In the genomic region with DNA sequence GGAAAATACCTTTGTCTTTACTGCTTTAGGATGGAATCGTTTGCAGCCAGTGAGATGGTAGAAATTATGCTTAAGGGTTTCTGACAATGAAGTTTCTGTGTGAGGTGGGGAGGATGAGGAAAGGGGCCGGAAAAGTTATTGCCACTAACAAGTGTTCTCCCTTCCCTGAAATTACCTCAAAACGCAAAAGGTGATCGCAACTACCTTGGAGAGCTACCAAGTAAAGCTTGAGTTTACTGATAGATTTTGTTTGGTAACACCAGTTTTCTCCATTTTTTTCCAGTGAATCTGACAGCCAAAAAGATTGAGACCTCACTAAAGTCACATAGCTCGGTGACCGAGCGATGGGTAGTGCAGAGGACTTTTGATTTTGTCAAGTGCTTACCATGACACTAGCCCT, we compare ENCODE assay signal across 9 cellular contexts. TPM values are rescaled to one million over a fixed set of nuclear protein-coding genes. Genes with fewer than 3 reads are reported as not detected.
DNase-seq lines count a peak whose midpoint lies in the region; ATAC-seq, FAIRE-seq and TF ChIP-seq lines count a peak whose summit lies in the region.
"Had no signal": no experiment of that assay in that cellular context is flagged by ENCODE, and none has a peak within 500 bp of the region (broad histone marks: within the 10 kb centered on the region; RNA-seq: fewer than 3 reads in every experiment).

No MANE protein-coding gene starts in this region.

- no peak for TF ChIP-seq EP300 in A549 (IDR thresholded peaks at IDR 0.05)

- POLR2A ChIA-PET in A549 (lab: Yijun Ruan, JAX) = no interaction called here
- POLR2A ChIA-PET in activated CD8-positive, alpha-beta T cell treated with anti-CD3 and anti-CD28 coated beads, Interleukin-2, amount 10 ng/mL, durations not matched to agents 7 days and 5 days (lab: Charles Lee) = interaction anchor here (0.5 to 3.2 kb wide), 4 partner anchors 42 to 321 kb away, joined by 3 to 24 read pairs (median 4); a partner anchor contains a TSS

- in situ Hi-C loops in GM13977 (cut with MboI; ENCODE audit: low pct_unique_long_range_greater_than_20kb, low sequenced_read_pairs, unreplicated experiment) = no loop called here

- TF ChIP-seq RAD21 in A549 (conservative IDR thresholded peaks at IDR 0.05 in 1 of 2, IDR thresholded peaks at IDR 0.05 in 1 of 2) = no peak

- peaks cover 48% of the 10 kb centered on the region for H3K4me1 Mint-ChIP-seq in activated CD8-positive, alpha-beta T cell treated with anti-CD3 and anti-CD28 coated beads, Interleukin-2, amount 10 ng/mL, durations not matched to agents 7 days and 5 days (ENCODE audit: low read depth)
- H3K4me1 Mint-ChIP-seq in immature natural killer cell = peaks cover 20 to 29% of the 10 kb centered on the region in 2 donors

- CTCF ChIA-PET in A549 (lab: Yijun Ruan, JAX) = interaction anchor here (0.9 to 1.1 kb wide), 2 partner anchors 10 to 25 kb away, joined by 3 to 4 read pairs; no protein-coding TSS in a partner anchor
- CTCF ChIA-PET in activated CD8-positive, alpha-beta T cell treated with anti-CD3 and anti-CD28 coated beads, Interleukin-2, amount 10 ng/mL, durations not matched to agents 7 days and 5 days (lab: Charles Lee) = interaction anchor here (1.5 to 2.7 kb wide), 3 partner anchors 21 to 73 kb away, joined by 4 to 10 read pairs (median 5); a partner anchor contains a TSS

- H3K4me3 Mint-ChIP-seq in activated CD8-positive, alpha-beta T cell treated with anti-CD3 and anti-CD28 coated beads, Interleukin-2, amount 10 ng/mL, durations not matched to agents 7 days and 5 days = peak overlapping the region; percentile 91
- H3K4me3 Mint-ChIP-seq in immature natural killer cell = peak overlapping the region; percentile 87 to 93 (median 89)

- H3K36me3 Mint-ChIP-seq in activated CD8-positive, alpha-beta T cell treated with anti-CD3 and anti-CD28 coated beads, Interleukin-2, amount 10 ng/mL, durations not matched to agents 7 days and 5 days (ENCODE audit: low read depth) = peaks cover 38% of the 10 kb centered on the region
- no peaks in the 10 kb centered on the region for H3K36me3 Mint-ChIP-seq in immature natural killer cell

- peak overlapping the region; percentile 94 for H3K4me2 ChIP-seq in A549

- peak overlapping the region; percentile 92 for H3K27ac Mint-ChIP-seq in activated CD8-positive, alpha-beta T cell treated with anti-CD3 and anti-CD28 coated beads, Interleukin-2, amount 10 ng/mL, durations not matched to agents 7 days and 5 days
- peak overlapping the region in 1 of 6 donors; percentile 6 for H3K27ac Mint-ChIP-seq in immature natural killer cell

- no peaks in the 10 kb centered on the region for H3K9me3 Mint-ChIP-seq in activated CD8-positive, alpha-beta T cell treated with anti-CD3 and anti-CD28 coated beads, Interleukin-2, amount 10 ng/mL, durations not matched to agents 7 days and 5 days (ENCODE audit: insufficient read depth)
- H3K9me3 Mint-ChIP-seq in immature natural killer cell = no peaks in the 10 kb centered on the region

- FAIRE-seq in A549 (lab: Jason Lieb, UNC) (no peak), GM19239 (lab: Jason Lieb, UNC) (peak; percentile 74)

- H3K4me3 ChIP-seq in A549 = peak overlapping the region; percentile 96

- H3K4me1 ChIP-seq in A549 = peaks cover 29% of the 10 kb centered on the region

- 80% methylated on average over 7 of the region's 7 CpGs for WGBS in A549 (ENCODE audit: missing lambda C conversion rate)

- no peak for TF ChIP-seq CTCF in A549 (IDR thresholded peaks at IDR 0.05)
- no peak for TF ChIP-seq CTCF in GM13977 (IDR thresholded peaks at IDR 0.05; ENCODE audit: extremely low read depth, insufficient read depth, missing control alignments)

- H3K9me3 ChIP-seq in A549 = no peaks in the 10 kb centered on the region

- ATAC-seq in A549 = no peak
- no peak for ATAC-seq in activated CD8-positive, alpha-beta T cell treated with anti-CD3 and anti-CD28 coated beads, Interleukin-2, amount 10 ng/mL, durations not matched to agents 7 days and 5 days

- no peak for DNase-seq in A549 (ENCODE audit: low read depth in 1 of 2, low spot score in 1 of 2)
- no peak for DNase-seq in GM19239 (ENCODE audit: insufficient read length, low spot score)
- DNase-seq in activated CD8-positive, alpha-beta T cell treated with anti-CD3 and anti-CD28 coated beads, Interleukin-2, amount 10 ng/mL, durations not matched to agents 7 days and 5 days = no peak
- DNase-seq in immature natural killer cell = no peak
- DNase-seq in stimulated activated CD4-positive, alpha-beta T cell treated with anti-CD3 and anti-CD28 coated beads, Interleukin-4, amount 100 ng/mL, for 24 hours = no peak
- DNase-seq in SK-N-DZ (ENCODE audit: low spot score) = no peak
- no peak for DNase-seq in KG1 (lab: John Stamatoyannopoulos, UW)
- DNase-seq in GM13977 (ENCODE audit: low spot score) = no peak
- DNase-seq: NCI-H1105 treated with DMSO at 0.1 percent for 48 hours had no signal

- H3K27ac ChIP-seq in A549 = peak overlapping the region; percentile 97 to 98; a peak in 5 of 6 replicates

- no peaks in the 10 kb centered on the region for H3K27me3 Mint-ChIP-seq in activated CD8-positive, alpha-beta T cell treated with anti-CD3 and anti-CD28 coated beads, Interleukin-2, amount 10 ng/mL, durations not matched to agents 7 days and 5 days (ENCODE audit: low read depth)
- peaks cover 0 to 11% (median 9%) of the 10 kb centered on the region in 3 donors for H3K27me3 Mint-ChIP-seq in immature natural killer cell (ENCODE audit: low read depth in 3 of 3)

- no peak for TF ChIP-seq POLR2A in A549 (IDR thresholded peaks at IDR 0.05; ENCODE audit: low read length)

TF ChIP-seq in A549, 52 proteins besides CTCF, POLR2A, EP300 and RAD21 (continues in another document):
- no peak for TF ChIP-seq JUNB (IDR thresholded peaks at IDR 0.05)

RNA-seq across cellular contexts. Expression of a gene that starts 1.5 kb away (rescaled TPM):
- polyA plus RNA-seq in A549 (2011; rRNA removed) = 21.3 and 23.2 TPM in 2 replicates
- polyA plus RNA-seq in A549 (2012; cell fraction: cytosol; rRNA removed) = 7.1 and 8.2 TPM in 2 replicates
- 3.0 and 4.7 TPM in 2 replicates for polyA plus RNA-seq in A549 (2012; cell fraction: nucleus; rRNA removed)
- 22.6 to 24.0 TPM (median 22.9 TPM) in 3 replicates for polyA plus RNA-seq in A549 (2017; fragmentation: RNase III; extraction: RNeasy Plus Mini Kit Qiagen cat#74134 plus additional on column Dnase treatment)
- 9.9 and 10.5 TPM in 2 replicates for polyA minus RNA-seq in A549 (2011; rRNA and poly(A)+ RNA removed)
- total RNA-seq in activated CD8-positive, alpha-beta T cell treated with anti-CD3 and anti-CD28 coated beads, Interleukin-2, amount 10 ng/mL, durations not matched to agents 7 days and 5 days = 10 to 100 TPM; 34.3 to 34.6 TPM
- 1 to 10 TPM in 2 of 3 donors, not detected in 1; 2.6 to 5.0 TPM for polyA plus RNA-seq in immature natural killer cell
- polyA plus RNA-seq in SK-N-DZ (2014; cell fraction: cytosol; rRNA removed) = 25.0 and 27.8 TPM in 2 replicates
- 21.2 and 23.3 TPM in 2 replicates for polyA plus RNA-seq in SK-N-DZ (2014; cell fraction: nucleus; rRNA removed)

RNA-seq across cellular contexts. Expression of a gene that starts 42.1 kb away (rescaled TPM):
- polyA plus RNA-seq in A549 (2011; rRNA removed) = 31.7 and 45.7 TPM in 2 replicates
- polyA plus RNA-seq in A549 (2012; cell fraction: cytosol; rRNA removed) = 19.0 and 20.5 TPM in 2 replicates
- polyA plus RNA-seq in A549 (2012; cell fraction: nucleus; rRNA removed) = 8.2 and 12.7 TPM in 2 replicates
- 33.3 to 35.7 TPM (median 34.2 TPM) in 3 replicates for polyA plus RNA-seq in A549 (2017; fragmentation: RNase III; extraction: RNeasy Plus Mini Kit Qiagen cat#74134 plus additional on column Dnase treatment)
- 4.7 TPM in 2 replicates for polyA minus RNA-seq in A549 (2011; rRNA and poly(A)+ RNA removed)
- 10 to 100 TPM; 28.9 to 31.4 TPM for total RNA-seq in activated CD8-positive, alpha-beta T cell treated with anti-CD3 and anti-CD28 coated beads, Interleukin-2, amount 10 ng/mL, durations not matched to agents 7 days and 5 days
- polyA plus RNA-seq in immature natural killer cell = 10 to 100 TPM; 17.0 to 22.0 (median 19.0) TPM
- 25.5 and 30.1 TPM in 2 replicates for polyA plus RNA-seq in SK-N-DZ (2014; cell fraction: cytosol; rRNA removed)
- polyA plus RNA-seq in SK-N-DZ (2014; cell fraction: nucleus; rRNA removed) = 27.5 and 32.7 TPM in 2 replicates

RNA-seq across cellular contexts. Expression of a gene that starts 42.1 kb away (rescaled TPM):
- 10.9 and 11.2 TPM in 2 replicates for polyA plus RNA-seq in A549 (2011; rRNA removed)
- polyA plus RNA-seq in A549 (2012; cell fraction: cytosol; rRNA removed) = 4.7 and 6.9 TPM in 2 replicates
- 4.6 and 5.0 TPM in 2 replicates for polyA plus RNA-seq in A549 (2012; cell fraction: nucleus; rRNA removed)
- 10.9 to 12.1 TPM (median 11.2 TPM) in 3 replicates for polyA plus RNA-seq in A549 (2017; fragmentation: RNase III; extraction: RNeasy Plus Mini Kit Qiagen cat#74134 plus additional on column Dnase treatment)
- polyA minus RNA-seq in A549 (2011; rRNA and poly(A)+ RNA removed) = 17.2 and 22.7 TPM in 2 replicates
- 10 to 100 TPM; 21.8 to 22.5 TPM for total RNA-seq in activated CD8-positive, alpha-beta T cell treated with anti-CD3 and anti-CD28 coated beads, Interleukin-2, amount 10 ng/mL, durations not matched to agents 7 days and 5 days
- polyA plus RNA-seq in immature natural killer cell = 10 to 100 TPM; 10.1 to 21.3 (median 13.6) TPM
- 13.6 and 18.5 TPM in 2 replicates for polyA plus RNA-seq in SK-N-DZ (2014; cell fraction: cytosol; rRNA removed)
- polyA plus RNA-seq in SK-N-DZ (2014; cell fraction: nucleus; rRNA removed) = 10.4 and 10.7 TPM in 2 replicates

RNA-seq across cellular contexts. Expression of a gene that starts 42.4 kb away (rescaled TPM):
- polyA plus RNA-seq in A549 (2011; rRNA removed) (1.8 and 2.0 TPM in 2 replicates), A549 (2017; fragmentation: RNase III; extraction: RNeasy Plus Mini Kit Qiagen cat#74134 plus additional on column Dnase treatment) (0.89 to 2.1 TPM (median 1.6 TPM) in 3 replicates), immature natural killer cell (1 to 10 TPM in 1 of 3 donors, under 1 TPM in 1, not detected in 1; 0.58 to 1.3 TPM)
- polyA plus RNA-seq in A549 (2012; cell fraction: cytosol; rRNA removed) = 0.48 and 0.52 TPM in 2 replicates
- polyA plus RNA-seq in A549 (2012; cell fraction: nucleus; rRNA removed) = 0.26 and 1.0 TPM in 2 replicates
- 1.1 and 1.2 TPM in 2 replicates for polyA minus RNA-seq in A549 (2011; rRNA and poly(A)+ RNA removed)
- 1 to 10 TPM in 1 of 2 experiments, under 1 TPM in 1; 0.89 to 1.2 TPM for total RNA-seq in activated CD8-positive, alpha-beta T cell treated with anti-CD3 and anti-CD28 coated beads, Interleukin-2, amount 10 ng/mL, durations not matched to agents 7 days and 5 days
- 0.90 and 1.8 TPM in 2 replicates for polyA plus RNA-seq in SK-N-DZ (2014; cell fraction: cytosol; rRNA removed)
- polyA plus RNA-seq in SK-N-DZ (2014; cell fraction: nucleus; rRNA removed) = 2.2 and 2.4 TPM in 2 replicates
